Comparison of ENCODE assay signal across 11 cellular contexts in the genomic region with DNA sequence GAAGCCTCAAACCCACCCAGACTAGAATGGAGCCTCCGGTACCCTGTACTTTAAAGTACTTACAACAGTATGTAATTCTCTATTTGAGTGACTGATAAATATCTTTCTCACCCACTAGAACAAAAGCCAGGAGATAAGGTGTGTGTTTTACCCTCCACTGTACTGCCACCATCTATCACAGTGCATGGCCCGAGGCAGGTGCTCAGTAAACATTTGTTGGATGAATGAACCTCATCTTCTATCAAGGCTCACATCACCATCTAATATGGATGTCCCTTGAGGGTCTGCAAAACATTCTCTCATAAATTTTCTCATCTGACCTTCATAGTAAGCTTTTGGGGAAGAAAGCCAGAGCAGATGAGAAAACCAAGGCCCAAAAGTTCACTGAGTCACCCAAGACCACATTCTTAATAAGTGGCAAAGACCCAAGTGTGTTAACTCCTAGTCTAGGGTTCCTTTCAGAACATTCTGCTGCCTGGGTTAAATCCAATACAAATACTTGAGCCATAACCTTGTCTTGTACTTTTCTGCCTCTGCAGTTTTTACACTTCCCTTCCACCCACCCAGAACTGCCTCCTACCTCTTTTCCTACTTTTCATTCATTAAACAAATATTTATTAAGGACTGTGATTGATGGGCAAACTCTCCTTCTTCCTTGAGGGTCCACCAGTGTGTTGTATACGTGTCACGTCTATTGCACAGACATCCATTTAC. TPM values are rescaled to one million over a fixed set of nuclear protein-coding genes. Genes with fewer than 3 reads are reported as not detected.
DNase-seq lines count a peak whose midpoint lies in the region; ATAC-seq, FAIRE-seq and TF ChIP-seq lines count a peak whose summit lies in the region.
"Had no signal": no experiment of that assay in that cellular context is flagged by ENCODE, and none has a peak within 500 bp of the region (broad histone marks: within the 10 kb centered on the region; RNA-seq: fewer than 3 reads in every experiment).

No MANE protein-coding gene starts in this region.

- DNase-seq in H54 (ENCODE audit: insufficient read length, low spot score) (no peak), astrocyte (ENCODE audit: low read depth) (peak; percentile 95), left ventricle myocardium inferior (no peak), smooth muscle cell (lab: John Stamatoyannopoulos, UW; ENCODE audit: unreplicated experiment) (no peak), Karpas-422 (no peak)
- DNase-seq: DMS79; NCI-H510A; stimulated activated CD4-positive, alpha-beta T cell treated with anti-CD3 and anti-CD28 coated beads, Interleukin-4, amount 100 ng/mL, for 24 hours had no signal

- H3K27ac Mint-ChIP-seq in astrocyte (ENCODE audit: unreplicated experiment): peak overlapping the region; percentile 56

- H3K9me2 ChIP-seq in Karpas-422 (replicated peaks; ENCODE audit: insufficient read depth, low read length): no peaks in the 10 kb centered on the region

- no peak overlapping the region for H3K4me3 Mint-ChIP-seq in astrocyte (ENCODE audit: unreplicated experiment)

- H3K79me2 ChIP-seq in astrocyte (ENCODE audit: insufficient read depth, low read length) (peaks cover 88% of the 10 kb centered on the region), smooth muscle cell (ENCODE audit: low read depth) (peaks cover 88% of the 10 kb centered on the region), Karpas-422 (ENCODE audit: low read length) (no peaks in the 10 kb centered on the region)

- H2AFZ ChIP-seq in astrocyte (ENCODE audit: low read depth, low read length) (no peak overlapping the region), smooth muscle cell (ENCODE audit: low read depth) (no peak overlapping the region), Karpas-422 (ENCODE audit: low read length) (no peak overlapping the region)

- TF ChIP-seq POLR2A in H54 (IDR thresholded peaks at IDR 0.05; ENCODE audit: low read depth, low read length): no peak

- no peak overlapping the region for H3K4me3 ChIP-seq in astrocyte (ENCODE audit: insufficient read depth, low read depth, low read length)
- H3K4me3 ChIP-seq in left ventricle myocardium inferior: no peak overlapping the region
- H3K4me3 ChIP-seq in smooth muscle cell: no peak overlapping the region
- H3K4me3 ChIP-seq in Karpas-422 (ENCODE audit: low read length): no peak overlapping the region

- no peaks in the 10 kb centered on the region for H3K27me3 Mint-ChIP-seq in astrocyte (ENCODE audit: low read depth, unreplicated experiment)

- no peaks in the 10 kb centered on the region for H3K9me3 ChIP-seq in astrocyte (ENCODE audit: insufficient read depth, low read depth, low read length)
- H3K9me3 ChIP-seq in left ventricle myocardium inferior (replicated peaks): no peaks in the 10 kb centered on the region
- H3K9me3 ChIP-seq in smooth muscle cell (replicated peaks; ENCODE audit: low read depth): no peaks in the 10 kb centered on the region
- H3K9me3 ChIP-seq in Karpas-422 (ENCODE audit: low read length): no peaks in the 10 kb centered on the region

- peaks cover 36% of the 10 kb centered on the region for H3F3A ChIP-seq in smooth muscle cell (ENCODE audit: low read depth)

- peak overlapping the region; percentile 24 for H3K9ac ChIP-seq in astrocyte (ENCODE audit: low read length)
- no peak overlapping the region for H3K9ac ChIP-seq in smooth muscle cell (ENCODE audit: low read depth)
- H3K9ac ChIP-seq in Karpas-422 (ENCODE audit: low read length): no peak overlapping the region

- peaks cover 1% of the 10 kb centered on the region for H3K9me3 Mint-ChIP-seq in astrocyte (ENCODE audit: unreplicated experiment)

- TF ChIP-seq CTCF in astrocyte (IDR thresholded peaks at IDR 0.05; ENCODE audit: insufficient read depth, low read depth, low read length) (no peak), left ventricle myocardium inferior (IDR thresholded peaks at IDR 0.05; ENCODE audit: borderline replicate concordance) (no peak), smooth muscle cell (IDR thresholded peaks at IDR 0.05; ENCODE audit: borderline replicate concordance, insufficient read depth, poor library complexity, severe bottlenecking) (no peak)

- H3K36me3 Mint-ChIP-seq in astrocyte (ENCODE audit: low read depth, unreplicated experiment): peaks cover 20% of the 10 kb centered on the region

- H3K36me3 ChIP-seq in astrocyte (ENCODE audit: insufficient read depth, low read length) (no peaks in the 10 kb centered on the region), left ventricle myocardium inferior (no peaks in the 10 kb centered on the region), smooth muscle cell (ENCODE audit: low read depth) (no peaks in the 10 kb centered on the region), Karpas-422 (ENCODE audit: insufficient read depth, low read length) (no peaks in the 10 kb centered on the region)

- H3K4me2 ChIP-seq in astrocyte (ENCODE audit: low read length): peak overlapping the region; percentile 66
- peak overlapping the region; percentile 83 for H3K4me2 ChIP-seq in smooth muscle cell
- H3K4me2 ChIP-seq in Karpas-422 (ENCODE audit: low read depth, low read length, poor library complexity, severe bottlenecking): no peak overlapping the region

- H4K20me1 ChIP-seq in astrocyte (ENCODE audit: insufficient read depth, low read length) (peaks cover 13% of the 10 kb centered on the region), smooth muscle cell (ENCODE audit: low read depth) (peaks cover 12% of the 10 kb centered on the region), Karpas-422 (ENCODE audit: insufficient read depth, low read depth, low read length) (no peaks in the 10 kb centered on the region)

- intact Hi-C loops in left ventricle myocardium inferior (cut with micrococcal nuclease): no loop called here

- ATAC-seq in GM21529 (IDR thresholded peaks at IDR 0.05; ENCODE audit: unreplicated experiment) (no peak), GM18867 (IDR thresholded peaks at IDR 0.05; ENCODE audit: unreplicated experiment) (no peak), GM21381 (IDR thresholded peaks at IDR 0.05; ENCODE audit: unreplicated experiment) (no peak)

- H3K4me1 ChIP-seq in astrocyte (ENCODE audit: insufficient read depth, low read length) (peaks cover 43% of the 10 kb centered on the region), left ventricle myocardium inferior (peaks cover 56% of the 10 kb centered on the region), smooth muscle cell (ENCODE audit: low read depth) (peaks cover 26% of the 10 kb centered on the region), Karpas-422 (ENCODE audit: low read length) (no peaks in the 10 kb centered on the region)

- peak; percentile 58 for FAIRE-seq in H54 (lab: Jason Lieb, UNC)
- peak; percentile 76 for FAIRE-seq in astrocyte (lab: Jason Lieb, UNC)

- WGBS in smooth muscle cell (ENCODE audit: low lambda C conversion rate): 91% methylated on average over 4 of the region's 4 CpGs

- H3K27me3 ChIP-seq in astrocyte (ENCODE audit: insufficient read depth, low read length): no peaks in the 10 kb centered on the region
- H3K27me3 ChIP-seq in left ventricle myocardium inferior (ENCODE audit: low read depth): no peaks in the 10 kb centered on the region
- H3K27me3 ChIP-seq in smooth muscle cell (ENCODE audit: low read depth): no peaks in the 10 kb centered on the region
- H3K27me3 ChIP-seq in Karpas-422 (ENCODE audit: low read length): no peaks in the 10 kb centered on the region

- peaks cover 86% of the 10 kb centered on the region for H3K4me1 Mint-ChIP-seq in astrocyte (ENCODE audit: low read depth, unreplicated experiment)

- H3K27ac ChIP-seq in astrocyte (ENCODE audit: low read depth, low read length) (peak overlapping the region; percentile 83), left ventricle myocardium inferior (replicated peaks) (peak overlapping the region; percentile 62), smooth muscle cell (ENCODE audit: low read depth) (peak overlapping the region; percentile 93), Karpas-422 (ENCODE audit: low read length) (no peak overlapping the region)

RNA-seq across cellular contexts. Expression of a gene that starts 35.8 kb away (rescaled TPM):
- total RNA-seq in astrocyte (172 and 173 TPM in 2 replicates), left ventricle myocardium inferior (23.5 TPM), smooth muscle cell (60.9 and 83.9 TPM in 2 replicates)
- 22.1 and 32.7 TPM in 2 replicates for polyA plus RNA-seq in smooth muscle cell
- total RNA-seq in Karpas-422 (2014; rRNA removed; shearing (Covaris generic); ENCODE audit: low replicate concordance): 3.7 and 6.7 TPM in 2 replicates
